ENCODE assay signal across 13 cellular contexts in genomic region chr7:26659121-26659520, GRCh38.
"Had no signal": no experiment of that assay in that cellular context is flagged by ENCODE, and none has a peak within 500 bp of the region (broad histone marks: within the 10 kb centered on the region; RNA-seq: fewer than 3 reads in every experiment).

No MANE protein-coding gene starts in this region.

- H3K9me3 Mint-ChIP-seq: dendritic cell treated with granulocyte-macrophage colony-stimulating factor and Interleukin-4, amounts not matched to agents 40 ng/mL and 50 ng/mL, for 4 days; stimulated activated naive B cell treated with anti-CD40 and anti-IgM and Interleukin-4, amounts not matched to agents 10 μg/mL and 1 μg/mL and 100 μg/mL, for 72 hours had no signal

- DNase-seq: activated CD4-positive, alpha-beta T cell treated with anti-CD3 and anti-CD28 coated beads, Interleukin-2, amount 50 U/mL, for 48 hours; activated CD4-positive, CD25-positive, alpha-beta regulatory T cell treated with anti-CD3 and anti-CD28 coated beads, Interleukin-2, amount 50 U/mL, for 72 hours; activated CD8-positive, alpha-beta memory T cell treated with anti-CD3 and anti-CD28 coated beads, Interleukin-2, amount 10 ng/mL, durations not matched to agents 7 days and 5 days; activated gamma-delta T cell; activated T-cell treated with anti-CD3 and anti-CD28 coated beads, Interleukin-2, amount 50 U/mL, for 48 hours; erythroblast; right lobe of liver; stimulated activated CD4-positive, alpha-beta T cell treated with anti-CD3 and anti-CD28 coated beads, Interleukin-1b, Interleukin-23, amount 100 ng/mL, for 48 hours; stimulated activated naive B cell treated with anti-CD40 and anti-IgM and Interleukin-4, amounts not matched to agents 10 μg/mL and 1 μg/mL and 100 μg/mL, for 72 hours had no signal

- H3K27me3 Mint-ChIP-seq: dendritic cell treated with granulocyte-macrophage colony-stimulating factor and Interleukin-4, amounts not matched to agents 40 ng/mL and 50 ng/mL, for 4 days; stimulated activated naive B cell treated with anti-CD40 and anti-IgM and Interleukin-4, amounts not matched to agents 10 μg/mL and 1 μg/mL and 100 μg/mL, for 72 hours had no signal

- H3K4me1 ChIP-seq: right lobe of liver had no signal

- H3K27me3 ChIP-seq: suprapubic skin had no signal

- H3K4me3 ChIP-seq: right lobe of liver, suprapubic skin had no signal

- H3K27ac ChIP-seq: right lobe of liver, suprapubic skin had no signal

- H3K4me3 Mint-ChIP-seq: activated CD8-positive, alpha-beta memory T cell treated with anti-CD3 and anti-CD28 coated beads, Interleukin-2, amount 10 ng/mL, durations not matched to agents 7 days and 5 days; activated naive CD8-positive, alpha-beta T cell; dendritic cell treated with granulocyte-macrophage colony-stimulating factor and Interleukin-4, amounts not matched to agents 40 ng/mL and 50 ng/mL, for 4 days; stimulated activated naive B cell treated with anti-CD40 and anti-IgM and Interleukin-4, amounts not matched to agents 10 μg/mL and 1 μg/mL and 100 μg/mL, for 72 hours had no signal

- H3K9me3 ChIP-seq: right lobe of liver, suprapubic skin had no signal

- H3K36me3 ChIP-seq: right lobe of liver, suprapubic skin had no signal

- H3K4me1 Mint-ChIP-seq: activated CD8-positive, alpha-beta memory T cell treated with anti-CD3 and anti-CD28 coated beads, Interleukin-2, amount 10 ng/mL, durations not matched to agents 7 days and 5 days; stimulated activated naive B cell treated with anti-CD40 and anti-IgM and Interleukin-4, amounts not matched to agents 10 μg/mL and 1 μg/mL and 100 μg/mL, for 72 hours had no signal

- H3K27ac Mint-ChIP-seq: activated CD8-positive, alpha-beta memory T cell treated with anti-CD3 and anti-CD28 coated beads, Interleukin-2, amount 10 ng/mL, durations not matched to agents 7 days and 5 days; activated naive CD8-positive, alpha-beta T cell; dendritic cell treated with granulocyte-macrophage colony-stimulating factor and Interleukin-4, amounts not matched to agents 40 ng/mL and 50 ng/mL, for 4 days; progenitor cell of endocrine pancreas; stimulated activated naive B cell treated with anti-CD40 and anti-IgM and Interleukin-4, amounts not matched to agents 10 μg/mL and 1 μg/mL and 100 μg/mL, for 72 hours had no signal

- H3K36me3 Mint-ChIP-seq: activated CD8-positive, alpha-beta memory T cell treated with anti-CD3 and anti-CD28 coated beads, Interleukin-2, amount 10 ng/mL, durations not matched to agents 7 days and 5 days; activated naive CD8-positive, alpha-beta T cell had no signal
